10 cellular contexts compared by ENCODE assay signal in the genomic region with DNA sequence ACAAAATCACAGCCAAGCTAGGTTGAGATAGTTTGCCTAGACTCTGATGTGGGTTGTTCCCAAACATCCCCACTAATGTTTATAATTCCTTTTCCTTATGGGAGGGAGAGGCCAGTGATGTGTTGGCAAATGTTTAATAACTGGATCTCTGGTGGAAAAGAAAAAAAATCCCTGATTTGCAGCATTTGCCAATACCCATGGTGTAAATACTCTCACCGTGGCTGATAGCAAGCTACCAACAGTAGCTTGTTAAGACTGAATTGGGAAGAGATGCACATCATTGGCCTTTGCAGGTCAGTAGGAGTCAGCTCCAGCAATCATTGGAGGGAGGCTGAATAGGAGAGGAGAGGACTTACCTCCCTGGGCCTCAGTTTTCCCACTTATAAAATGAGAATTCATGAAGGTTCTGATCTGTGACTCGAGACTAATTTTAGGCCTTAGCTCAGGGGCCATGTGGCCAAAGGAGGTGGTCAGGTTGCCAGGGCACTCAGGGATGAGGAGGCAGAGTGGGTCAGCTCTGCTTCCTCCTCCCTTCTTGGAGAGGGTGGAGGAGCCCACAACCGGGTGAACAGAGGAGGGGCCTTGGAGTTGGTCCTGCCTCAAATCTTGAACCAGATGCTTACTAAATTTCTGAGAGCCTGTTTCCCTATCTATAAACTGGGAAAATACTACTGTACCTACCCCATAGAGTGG.
"Had no signal": no experiment of that assay in that cellular context is flagged by ENCODE, and none has a peak within 500 bp of the region (broad histone marks: within the 10 kb centered on the region; RNA-seq: fewer than 3 reads in every experiment).

No MANE protein-coding gene starts in this region.

- H3K9ac ChIP-seq: KMS-11 had no signal

- FAIRE-seq: H1, H54, HepG2 had no signal

- H3K27ac ChIP-seq: HL-60, KMS-11 had no signal

- ATAC-seq: HepG2 had no signal

- H3K4me3 ChIP-seq: GM23338 had no signal

- H3K4me2 ChIP-seq: GM23338, KMS-11 had no signal

- DNase-seq: H9, HCEC 1CT, HFFc6, KBM-7 had no signal

- H2AFZ ChIP-seq: GM23338 had no signal
